ENCODE assay signal across 26 cellular contexts in genomic region chr11:120119121-120119520, GRCh38. TPM values are rescaled to one million over a fixed set of nuclear protein-coding genes. Genes with fewer than 3 reads are reported as not detected.
DNase-seq lines count a peak whose midpoint lies in the region; ATAC-seq, FAIRE-seq and TF ChIP-seq lines count a peak whose summit lies in the region.
"Had no signal": no experiment of that assay in that cellular context is flagged by ENCODE, and none has a peak within 500 bp of the region (broad histone marks: within the 10 kb centered on the region; RNA-seq: fewer than 3 reads in every experiment).

No MANE protein-coding gene starts in this region.

- WGBS in mesendoderm (ENCODE audit: extremely low coverage, insufficient coverage, low lambda C conversion rate), result no CpG with 5 or more reads among the region's 4 CpGs

- H3K27ac ChIP-seq in mesendoderm (ENCODE audit: low read depth, low read length), result no peak overlapping the region
- H3K27ac ChIP-seq: 22Rv1, C4-2B, GM23248 had no signal

- no peak overlapping the region for H4K8ac ChIP-seq in mesendoderm (ENCODE audit: low read depth, low read length)

- H3K4me3 ChIP-seq in bronchial epithelial cell (ENCODE audit: low read depth, low read length), result no peak overlapping the region
- no peak overlapping the region for H3K4me3 ChIP-seq in mesendoderm (ENCODE audit: low read length)
- H3K4me3 ChIP-seq: GM12878, GM23248 had no signal

- no peak overlapping the region for H3K4me3 Mint-ChIP-seq in type B pancreatic cell
- no peak overlapping the region for H3K4me3 Mint-ChIP-seq in T-helper 2 cell treated with Interferon-gamma antibody and Interleukin-4, amounts not matched to agents 5 μg/mL and 100 μg/mL, for 36 hours
- H3K4me3 Mint-ChIP-seq: CD4-positive, CD25-positive, alpha-beta regulatory T cell; CD8-positive, alpha-beta memory T cell had no signal

- H3K9ac ChIP-seq in mesendoderm (ENCODE audit: low read length), result no peak overlapping the region
- H3K9ac ChIP-seq: GM23248 had no signal

- H3K36me3 Mint-ChIP-seq in type B pancreatic cell, result peaks cover 9% of the 10 kb centered on the region
- no peaks in the 10 kb centered on the region for H3K36me3 Mint-ChIP-seq in T-helper 2 cell treated with Interferon-gamma antibody and Interleukin-4, amounts not matched to agents 5 μg/mL and 100 μg/mL, for 36 hours (ENCODE audit: low read depth)
- no peaks in the 10 kb centered on the region for H3K36me3 Mint-ChIP-seq in activated naive CD4-positive, alpha-beta T cell treated with anti-CD3 and anti-CD28 coated beads, Interleukin-2, amount 50 U/mL, for 72 hours
- H3K36me3 Mint-ChIP-seq: CD4-positive, CD25-positive, alpha-beta regulatory T cell; CD8-positive, alpha-beta memory T cell had no signal

- peak overlapping the region; percentile 59 for H3K27ac Mint-ChIP-seq in type B pancreatic cell
- H3K27ac Mint-ChIP-seq in T-helper 2 cell treated with Interferon-gamma antibody and Interleukin-4, amounts not matched to agents 5 μg/mL and 100 μg/mL, for 36 hours, result no peak overlapping the region
- no peak overlapping the region for H3K27ac Mint-ChIP-seq in activated naive CD4-positive, alpha-beta T cell treated with anti-CD3 and anti-CD28 coated beads, Interleukin-2, amount 50 U/mL, for 72 hours
- H3K27ac Mint-ChIP-seq: CD4-positive, CD25-positive, alpha-beta regulatory T cell; CD8-positive, alpha-beta memory T cell had no signal

- H3K27me3 Mint-ChIP-seq in type B pancreatic cell, result peaks cover 13% of the 10 kb centered on the region
- H3K27me3 Mint-ChIP-seq in T-helper 2 cell treated with Interferon-gamma antibody and Interleukin-4, amounts not matched to agents 5 μg/mL and 100 μg/mL, for 36 hours (ENCODE audit: low read depth), result no peaks in the 10 kb centered on the region
- H3K27me3 Mint-ChIP-seq: CD4-positive, CD25-positive, alpha-beta regulatory T cell had no signal

- H3K9me3 Mint-ChIP-seq in type B pancreatic cell, result peaks cover 5% of the 10 kb centered on the region
- H3K9me3 Mint-ChIP-seq in T-helper 2 cell treated with Interferon-gamma antibody and Interleukin-4, amounts not matched to agents 5 μg/mL and 100 μg/mL, for 36 hours, result no peaks in the 10 kb centered on the region
- H3K9me3 Mint-ChIP-seq in activated naive CD4-positive, alpha-beta T cell treated with anti-CD3 and anti-CD28 coated beads, Interleukin-2, amount 50 U/mL, for 72 hours, result no peaks in the 10 kb centered on the region
- H3K9me3 Mint-ChIP-seq: CD4-positive, CD25-positive, alpha-beta regulatory T cell; CD8-positive, alpha-beta memory T cell had no signal

- H3K23ac ChIP-seq in mesendoderm (ENCODE audit: low read length), result peak overlapping the region; percentile 80

- H3K4me1 ChIP-seq in mesendoderm (ENCODE audit: control insufficient read depth, low read depth, low read length), result no peaks in the 10 kb centered on the region
- H3K4me1 ChIP-seq: BE2C had no signal

- FAIRE-seq in bronchial epithelial cell (lab: Jason Lieb, UNC), result peak; percentile 76
- FAIRE-seq: A204.1, D721Med, GM12878, GM19239, H1 had no signal

- no peak overlapping the region for H2BK5ac ChIP-seq in mesendoderm (ENCODE audit: low read length)

- peak; percentile 31 for DNase-seq in Right ventricle myocardium inferior (ENCODE audit: missing footprints)
- no peak for DNase-seq in Right ventricle myocardium superior
- DNase-seq in bronchial epithelial cell (ENCODE audit: low read depth), result no peak
- no peak for DNase-seq in mesendoderm
- no peak for DNase-seq in type B pancreatic cell (ENCODE audit: extremely low spot score, unreplicated experiment)
- no peak for DNase-seq in T-helper 2 cell treated with Interferon-gamma antibody and Interleukin-4, amounts not matched to agents 5 μg/mL and 100 μg/mL, for 36 hours (ENCODE audit: low spot score)
- DNase-seq in cerebellum (ENCODE audit: low spot score), result no peak
- DNase-seq in activated naive CD4-positive, alpha-beta T cell treated with anti-CD3 and anti-CD28 coated beads, Interleukin-2, amount 50 U/mL, for 72 hours (ENCODE audit: low spot score in 2 of 2), result no peak
- DNase-seq: AML-193; BE2C; CD4-positive, CD25-positive, alpha-beta regulatory T cell; CD8-positive, alpha-beta memory T cell; DMS 273 treated with DMSO at 0.1 percent for 48 hours; DMS79; EL; GDM1; GM23248; H7 had no signal

- intact Hi-C loops in Right ventricle myocardium inferior (cut with DNase I), result no loop called here
- intact Hi-C loops in Right ventricle myocardium superior (cut with DNase I), result no loop called here

- no peak overlapping the region for H4K5ac ChIP-seq in mesendoderm (ENCODE audit: low read length)

- no peak overlapping the region for H3K18ac ChIP-seq in mesendoderm (ENCODE audit: low read length)

- no peaks in the 10 kb centered on the region for H3K27me3 ChIP-seq in bronchial epithelial cell (ENCODE audit: control insufficient read depth, insufficient read depth, low read length)
- no peaks in the 10 kb centered on the region for H3K27me3 ChIP-seq in mesendoderm (ENCODE audit: insufficient read depth, low read length, poor library complexity)
- H3K27me3 ChIP-seq: BE2C had no signal

- no peak overlapping the region for H3K4me2 ChIP-seq in mesendoderm (ENCODE audit: low read length)

- H3K79me1 ChIP-seq in mesendoderm (ENCODE audit: low read length), result no peaks in the 10 kb centered on the region

- H2AK5ac ChIP-seq in mesendoderm (ENCODE audit: low read length), result no peak overlapping the region

- ATAC-seq in Right ventricle myocardium inferior, result no peak
- ATAC-seq in Right ventricle myocardium superior (ENCODE audit: poor library complexity), result no peak
- ATAC-seq in activated naive CD4-positive, alpha-beta T cell treated with anti-CD3 and anti-CD28 coated beads, Interleukin-2, amount 50 U/mL, for 72 hours, result no peak
- ATAC-seq: GM12878, HCT116 had no signal

- peaks cover 13% of the 10 kb centered on the region for H3K4me1 Mint-ChIP-seq in type B pancreatic cell (ENCODE audit: unreplicated experiment)
- H3K4me1 Mint-ChIP-seq in T-helper 2 cell treated with Interferon-gamma antibody and Interleukin-4, amounts not matched to agents 5 μg/mL and 100 μg/mL, for 36 hours (ENCODE audit: low read depth), result no peaks in the 10 kb centered on the region
- H3K4me1 Mint-ChIP-seq: CD4-positive, CD25-positive, alpha-beta regulatory T cell; CD8-positive, alpha-beta memory T cell had no signal

- H3K36me3 ChIP-seq in bronchial epithelial cell (ENCODE audit: control insufficient read depth, insufficient read depth, low read length), result peaks cover 80% of the 10 kb centered on the region
- no peaks in the 10 kb centered on the region for H3K36me3 ChIP-seq in mesendoderm (ENCODE audit: control insufficient read depth, insufficient read depth, low read length)
- H3K36me3 ChIP-seq: BE2C had no signal

- H2BK15ac ChIP-seq in mesendoderm (replicated peaks; ENCODE audit: low read depth), result no peak overlapping the region

- H2BK120ac ChIP-seq in mesendoderm (ENCODE audit: low read depth, low read length), result no peak overlapping the region

- no peaks in the 10 kb centered on the region for H3K79me2 ChIP-seq in mesendoderm (ENCODE audit: control insufficient read depth, insufficient read depth, low read length)

- TF ChIP-seq CTCF in bronchial epithelial cell (IDR thresholded peaks at IDR 0.05; ENCODE audit: insufficient read depth, low read length, severe bottlenecking), result no peak
- TF ChIP-seq CTCF in type B pancreatic cell (conservative IDR thresholded peaks at IDR 0.05), result no peak

- no peak overlapping the region for H3K4ac ChIP-seq in mesendoderm (ENCODE audit: low read depth, low read length)

- no peak overlapping the region for H3K56ac ChIP-seq in mesendoderm (ENCODE audit: low read length)

RNA-seq across cellular contexts. Expression of gene TRIM29, which starts 18.8 kb away (rescaled TPM):
- not detected for total RNA-seq in Right ventricle myocardium inferior
- total RNA-seq in Right ventricle myocardium superior, result not detected
- total RNA-seq in bronchial epithelial cell, result 146 and 441 TPM in 2 replicates
- polyA plus RNA-seq in mesendoderm (2013, experiment 1 of 2), result 0.13 TPM
- polyA plus RNA-seq in mesendoderm (2013, experiment 2 of 2), result 0.10 TPM
- 56.7 and 207 TPM in 2 replicates for total RNA-seq in type B pancreatic cell (ENCODE audit: low replicate concordance)
- total RNA-seq in cerebellum, result 0.64 TPM
- not detected for total RNA-seq in activated naive CD4-positive, alpha-beta T cell treated with anti-CD3 and anti-CD28 coated beads, Interleukin-2, amount 50 U/mL, for 72 hours
- total RNA-seq: CD4-positive, CD25-positive, alpha-beta regulatory T cell; CD8-positive, alpha-beta memory T cell; GM12878; GM23248 had no signal
- polyA plus RNA-seq: CD4-positive, CD25-positive, alpha-beta regulatory T cell; CD8-positive, alpha-beta memory T cell had no signal

Comparison
In these comparisons a context has a peak if more than half of its experiments do, and no peak if none do; other contexts are left out.
1. RNA of gene TRIM29, which starts 18.8 kb away (total RNA-seq): 146 to 441 TPM in bronchial epithelial cell and 56.7 to 207 TPM in type B pancreatic cell; 0.64 TPM in cerebellum (single experiment), not detected in activated naive CD4-positive, alpha-beta T cell treated with anti-CD3 and anti-CD28 coated beads, Interleukin-2, amount 50 U/mL, for 72 hours, not detected in Right ventricle myocardium inferior (single experiment) and not detected in Right ventricle myocardium superior (single experiment); every median in the first group is over 10 times any median in the second.